30 cellular contexts compared by ENCODE assay signal in genomic region chr5:90550963-90551362, GRCh38. TPM values are rescaled to one million over a fixed set of nuclear protein-coding genes. Genes with fewer than 3 reads are reported as not detected.
"Had no signal": no experiment of that assay in that cellular context is flagged by ENCODE, and none has a peak within 500 bp of the region (broad histone marks: within the 10 kb centered on the region; RNA-seq: fewer than 3 reads in every experiment).

No MANE protein-coding gene starts in this region.

- DNase-seq: activated CD4-positive, alpha-beta memory T cell treated with anti-CD3 and anti-CD28 coated beads for 36 hours; activated CD4-positive, alpha-beta T cell treated with anti-CD3 and anti-CD28 coated beads, Interleukin-2, amount 10 ng/mL, durations not matched to agents 7 days and 5 days; activated CD4-positive, CD25-positive, alpha-beta regulatory T cell; activated CD8-positive, alpha-beta memory T cell treated with anti-CD3 and anti-CD28 coated beads for 24 hours; activated effector memory CD4-positive, alpha-beta T cell treated with anti-CD3 and anti-CD28 coated beads, Interleukin-2, amount 50 U/mL, for 16 hours; activated naive CD4-positive, alpha-beta T cell treated with anti-CD3 and anti-CD28 coated beads for 36 hours; activated T-cell treated with anti-CD3 and anti-CD28 coated beads, Interleukin-2, amount 50 U/mL, for 4 hours; amygdala; brain microvascular endothelial cell; Kasumi-1; KBM-7; NCI-H1105 treated with DMSO at 0.1 percent for 48 hours; NCI-H146; NCI-H1930; NCI-H2171; NCI-H2227 treated with DMSO at 0.1 percent for 48 hours; NCI-H446 treated with DMSO at 0.1 percent for 48 hours; NCI-H524 treated with DMSO at 0.1 percent for 48 hours; NCI-H774; NK-92 treated with Interleukin-12 subunit alpha and Interleukin-12 subunit beta, amount 100 ng/mL, for 24 hours; OCI-M1; T-cell; T-helper 2 cell; T1000 had no signal

- H3K27ac ChIP-seq: brain microvascular endothelial cell, cardiac muscle cell, SK-N-MC, VCaP had no signal

- H3K36me3 ChIP-seq: brain microvascular endothelial cell, cardiac muscle cell had no signal

- H3K9me3 Mint-ChIP-seq: activated CD4-positive, alpha-beta memory T cell treated with anti-CD3 and anti-CD28 coated beads for 36 hours; activated CD4-positive, alpha-beta T cell treated with anti-CD3 and anti-CD28 coated beads, Interleukin-2, amount 10 ng/mL, durations not matched to agents 7 days and 5 days; activated naive CD4-positive, alpha-beta T cell treated with anti-CD3 and anti-CD28 coated beads for 36 hours; activated T-cell treated with anti-CD3 and anti-CD28 coated beads, Interleukin-2, amount 50 U/mL, for 4 hours; T-cell had no signal

- H3K4me3 ChIP-seq: cardiac muscle cell, SK-N-MC had no signal

- H3K4me3 Mint-ChIP-seq: activated CD4-positive, alpha-beta memory T cell treated with anti-CD3 and anti-CD28 coated beads for 36 hours; activated CD4-positive, alpha-beta T cell treated with anti-CD3 and anti-CD28 coated beads, Interleukin-2, amount 10 ng/mL, durations not matched to agents 7 days and 5 days; activated naive CD4-positive, alpha-beta T cell treated with anti-CD3 and anti-CD28 coated beads for 36 hours; activated naive CD8-positive, alpha-beta T cell; activated T-cell treated with anti-CD3 and anti-CD28 coated beads, Interleukin-2, amount 50 U/mL, for 4 hours; T-cell had no signal

- FAIRE-seq: astrocyte had no signal

- H3K27ac Mint-ChIP-seq: activated CD4-positive, alpha-beta memory T cell treated with anti-CD3 and anti-CD28 coated beads for 36 hours; activated CD4-positive, alpha-beta T cell treated with anti-CD3 and anti-CD28 coated beads, Interleukin-2, amount 10 ng/mL, durations not matched to agents 7 days and 5 days; activated naive CD4-positive, alpha-beta T cell treated with anti-CD3 and anti-CD28 coated beads for 36 hours; activated naive CD8-positive, alpha-beta T cell; T-cell had no signal

- H3K4me1 Mint-ChIP-seq: activated CD4-positive, alpha-beta T cell treated with anti-CD3 and anti-CD28 coated beads, Interleukin-2, amount 10 ng/mL, durations not matched to agents 7 days and 5 days; T-cell had no signal

- H3K36me3 Mint-ChIP-seq: activated CD4-positive, alpha-beta memory T cell treated with anti-CD3 and anti-CD28 coated beads for 36 hours; activated naive CD8-positive, alpha-beta T cell; T-cell had no signal

RNA-seq across cellular contexts. Expression of gene ADGRV1, which starts 7.6 kb away (rescaled TPM):
- total RNA-seq: activated CD4-positive, alpha-beta T cell treated with anti-CD3 and anti-CD28 coated beads, Interleukin-2, amount 10 ng/mL, durations not matched to agents 7 days and 5 days; activated naive CD4-positive, alpha-beta T cell treated with anti-CD3 and anti-CD28 coated beads for 36 hours; Right ventricle myocardium inferior had no signal
